In the genomic region with DNA sequence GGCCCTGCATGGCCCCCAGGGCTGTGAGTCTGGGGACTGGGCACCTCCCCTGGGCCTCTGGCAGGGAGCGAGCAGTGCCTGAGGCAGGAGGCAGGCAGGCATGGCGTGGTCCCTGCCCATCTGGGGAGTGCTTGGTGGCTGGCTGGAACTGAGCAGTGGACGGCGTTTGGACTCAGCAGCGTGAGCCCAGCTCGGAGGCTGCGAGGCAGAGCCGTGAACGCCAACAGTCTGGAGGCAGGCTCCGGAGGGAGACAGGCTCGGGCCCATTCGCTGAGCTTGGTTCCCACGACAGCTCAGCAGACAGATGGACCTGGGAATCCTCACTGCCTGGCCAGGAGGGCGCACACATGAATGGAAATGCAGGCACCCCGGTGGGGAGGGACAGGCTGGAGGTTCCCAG, we compare ENCODE assay signal across 1 cellular context.
TF ChIP-seq lines count a peak whose summit lies in the region.

No MANE protein-coding gene starts in this region.

TF ChIP-seq in GM23338, 12 proteins besides CTCF, POLR2A, EP300 and RAD21 (continued from another document):
- TF ChIP-seq EZH2 (IDR thresholded peaks at IDR 0.05; ENCODE audit: low read depth, unreplicated experiment) (no peak), STAT1 (IDR thresholded peaks at IDR 0.05; ENCODE audit: unreplicated experiment) (no peak), ZNF114 (CRISPR knock-in tag; IDR thresholded peaks at IDR 0.05) (no peak)
